Comparison of ENCODE assay signal across 8 cellular contexts in genomic region chr13:53200498-53201453, GRCh38.
A peak's percentile ranks its signal among the peaks of the same experiment; 100 is the strongest.
DNase-seq lines count a peak whose midpoint lies in the region; ATAC-seq and TF ChIP-seq lines count a peak whose summit lies in the region.

No MANE protein-coding gene starts in this region.

- H3K4me3 Mint-ChIP-seq in CD8-positive, alpha-beta memory T cell, result no peak overlapping the region

- H3K27me3 ChIP-seq in left ventricle myocardium inferior (ENCODE audit: low read depth), result peaks cover 73% of the 10 kb centered on the region
- H3K27me3 ChIP-seq in CD8-positive, alpha-beta memory T cell (ENCODE audit: insufficient read depth, low read length, poor library complexity, severe bottlenecking), result no peaks in the 10 kb centered on the region

- no peak overlapping the region for H3K4me3 ChIP-seq in left ventricle myocardium inferior
- no peak overlapping the region for H3K4me3 ChIP-seq in CD8-positive, alpha-beta memory T cell (ENCODE audit: low read length)

- peaks cover 0 to 15% of the 10 kb centered on the region in 2 donors for H3K27me3 Mint-ChIP-seq in CD8-positive, alpha-beta memory T cell

- POLR2A ChIA-PET in CD8-positive, alpha-beta memory T cell (lab: Charles Lee), result no interaction called here

- DNase-seq in UCSD-AML1 (lab: John Stamatoyannopoulos, UW; ENCODE audit: unreplicated experiment) (peak; percentile 2), left ventricle myocardium inferior (peak; percentile 23), retina (peak; percentile 88), HPDE6-E6E7 (ENCODE audit: extremely low spot score) (no peak)
- no peak for DNase-seq in CD8-positive, alpha-beta memory T cell

- H3K36me3 Mint-ChIP-seq in CD8-positive, alpha-beta memory T cell, result peaks cover 0 to 4% (median 0%) of the 10 kb centered on the region in 3 donors

- no peak overlapping the region for H3K27ac ChIP-seq in left ventricle myocardium inferior (replicated peaks)
- no peak overlapping the region for H3K27ac ChIP-seq in CD8-positive, alpha-beta memory T cell (ENCODE audit: low read depth, low read length)

- peaks cover 0 to 1% (median 0%) of the 10 kb centered on the region in 3 donors for H3K4me1 Mint-ChIP-seq in CD8-positive, alpha-beta memory T cell

- ATAC-seq in HG03097 (IDR thresholded peaks at IDR 0.05; ENCODE audit: low FRiP score, unreplicated experiment) (no peak), GM19023 (IDR thresholded peaks at IDR 0.05; ENCODE audit: unreplicated experiment) (no peak)

- H3K4me1 ChIP-seq in left ventricle myocardium inferior, result no peaks in the 10 kb centered on the region
- H3K4me1 ChIP-seq in CD8-positive, alpha-beta memory T cell (ENCODE audit: insufficient read depth, low read length), result no peaks in the 10 kb centered on the region

- H3K36me3 ChIP-seq in left ventricle myocardium inferior, result no peaks in the 10 kb centered on the region
- no peaks in the 10 kb centered on the region for H3K36me3 ChIP-seq in CD8-positive, alpha-beta memory T cell (ENCODE audit: insufficient read depth, low read length)

- no peaks in the 10 kb centered on the region for H3K9me3 ChIP-seq in left ventricle myocardium inferior (replicated peaks)
- no peaks in the 10 kb centered on the region for H3K9me3 ChIP-seq in CD8-positive, alpha-beta memory T cell (ENCODE audit: low read length)

- peaks cover 0 to 9% (median 4%) of the 10 kb centered on the region in 5 donors for H3K9me3 Mint-ChIP-seq in CD8-positive, alpha-beta memory T cell

- CTCF ChIA-PET in CD8-positive, alpha-beta memory T cell (lab: Charles Lee), result no interaction called here

- TF ChIP-seq CTCF in GM12874 (IDR thresholded peaks at IDR 0.05; ENCODE audit: insufficient read depth, low read depth, low read length) (peak; percentile 31; the same call in 1 of the 2 replicates), left ventricle myocardium inferior (IDR thresholded peaks at IDR 0.05; ENCODE audit: borderline replicate concordance) (peak; percentile 55)

- H3K27ac Mint-ChIP-seq in CD8-positive, alpha-beta memory T cell, result no peak overlapping the region

- intact Hi-C loops in left ventricle myocardium inferior (cut with micrococcal nuclease), result no loop called here

Comparison
In these comparisons a context has a peak if more than half of its experiments do, and no peak if none do; other contexts are left out.
1. DNase-seq: peak in UCSD-AML1 (single experiment), left ventricle myocardium inferior (single experiment) and retina (single experiment); none in CD8-positive, alpha-beta memory T cell (0 of 5) and HPDE6-E6E7 (single experiment).